In genomic region chr4:100098011-100098545, GRCh38 we compare ENCODE assay signal across 24 cellular contexts.
"Had no signal": no experiment of that assay in that cellular context is flagged by ENCODE, and none has a peak within 500 bp of the region (broad histone marks: within the 10 kb centered on the region; RNA-seq: fewer than 3 reads in every experiment).

No MANE protein-coding gene starts in this region.

- H3K4me1 ChIP-seq: foreskin keratinocyte, parathyroid adenoma had no signal

- H3K27me3 ChIP-seq: body of pancreas, spleen, tibial nerve had no signal

- H3K4me3 ChIP-seq: body of pancreas, coronary artery, left ventricle myocardium inferior, lung, spleen, tibial nerve had no signal

- H3K9ac ChIP-seq: parathyroid adenoma had no signal

- DNase-seq: activated CD4-positive, alpha-beta T cell treated with anti-CD3 and anti-CD28 coated beads, Interleukin-2, amount 10 ng/mL, durations not matched to agents 7 days and 5 days; activated CD8-positive, alpha-beta T cell treated with anti-CD3 and anti-CD28 coated beads for 36 hours; activated gamma-delta T cell treated with Interleukin-2 at 50 U/mL for 16 hours; activated T-cell treated with anti-CD3 and anti-CD28 coated beads, Interleukin-2, amount 50 U/mL, for 4 hours; aorta; body of pancreas; cerebellar nuclear complex; effector memory CD8-positive, alpha-beta T cell; foreskin keratinocyte; glutamatergic neuron; left ventricle myocardium inferior; nephron progenitor cell; right cardiac atrium; spleen; stimulated activated naive CD4-positive, alpha-beta T cell; T-cell had no signal

- ATAC-seq: activated CD4-positive, CD25-positive, alpha-beta regulatory T cell treated with anti-CD3 and anti-CD28 coated beads, Interleukin-2, amount 50 U/mL, for 24 hours; activated CD8-positive, alpha-beta T cell treated with anti-CD3 and anti-CD28 coated beads for 36 hours; activated naive CD4-positive, alpha-beta T cell treated with anti-CD3 and anti-CD28 coated beads, Interleukin-2, amount 50 U/mL, for 72 hours; activated T-cell treated with anti-CD3 and anti-CD28 coated beads, Interleukin-2, amount 50 U/mL, for 4 hours; activated T-helper 17 cell treated with anti-CD3 and anti-CD28 coated beads, Interleukin-2, amount 50 U/mL, for 72 hours; body of pancreas; effector memory CD8-positive, alpha-beta T cell; foreskin keratinocyte; right cardiac atrium; T-cell had no signal

- H3K4me3 Mint-ChIP-seq: activated CD4-positive, alpha-beta T cell treated with anti-CD3 and anti-CD28 coated beads, Interleukin-2, amount 10 ng/mL, durations not matched to agents 7 days and 5 days; activated CD8-positive, alpha-beta T cell treated with anti-CD3 and anti-CD28 coated beads for 36 hours; activated T-cell treated with anti-CD3 and anti-CD28 coated beads, Interleukin-2, amount 50 U/mL, for 4 hours; activated T-helper 17 cell treated with anti-CD3 and anti-CD28 coated beads, Interleukin-2, amount 50 U/mL, for 72 hours; effector memory CD8-positive, alpha-beta T cell; nephron progenitor cell; T-cell had no signal

- H3K27me3 Mint-ChIP-seq: activated CD4-positive, alpha-beta T cell treated with anti-CD3 and anti-CD28 coated beads, Interleukin-2, amount 10 ng/mL, durations not matched to agents 7 days and 5 days; activated CD8-positive, alpha-beta T cell treated with anti-CD3 and anti-CD28 coated beads for 36 hours; activated T-helper 17 cell treated with anti-CD3 and anti-CD28 coated beads, Interleukin-2, amount 50 U/mL, for 72 hours; effector memory CD8-positive, alpha-beta T cell had no signal

- H3K9me3 Mint-ChIP-seq: activated CD4-positive, alpha-beta T cell treated with anti-CD3 and anti-CD28 coated beads, Interleukin-2, amount 10 ng/mL, durations not matched to agents 7 days and 5 days; activated CD8-positive, alpha-beta T cell treated with anti-CD3 and anti-CD28 coated beads for 36 hours; activated T-cell treated with anti-CD3 and anti-CD28 coated beads, Interleukin-2, amount 50 U/mL, for 4 hours; activated T-helper 17 cell treated with anti-CD3 and anti-CD28 coated beads, Interleukin-2, amount 50 U/mL, for 72 hours; effector memory CD8-positive, alpha-beta T cell; nephron progenitor cell; T-cell had no signal

- H3K9me3 ChIP-seq: body of pancreas, left ventricle myocardium inferior, spleen, tibial nerve had no signal

- H3K79me2 ChIP-seq: parathyroid adenoma had no signal

- H3K27ac ChIP-seq: body of pancreas, coronary artery, foreskin keratinocyte, left ventricle myocardium inferior, parathyroid adenoma, spleen, tibial nerve, VCaP had no signal

- H2AFZ ChIP-seq: parathyroid adenoma had no signal

- H3K36me3 ChIP-seq: left ventricle myocardium inferior, spleen, tibial nerve had no signal

- H3K27ac Mint-ChIP-seq: activated CD4-positive, alpha-beta T cell treated with anti-CD3 and anti-CD28 coated beads, Interleukin-2, amount 10 ng/mL, durations not matched to agents 7 days and 5 days; effector memory CD8-positive, alpha-beta T cell; nephron progenitor cell; T-cell had no signal
